In the genomic region with DNA sequence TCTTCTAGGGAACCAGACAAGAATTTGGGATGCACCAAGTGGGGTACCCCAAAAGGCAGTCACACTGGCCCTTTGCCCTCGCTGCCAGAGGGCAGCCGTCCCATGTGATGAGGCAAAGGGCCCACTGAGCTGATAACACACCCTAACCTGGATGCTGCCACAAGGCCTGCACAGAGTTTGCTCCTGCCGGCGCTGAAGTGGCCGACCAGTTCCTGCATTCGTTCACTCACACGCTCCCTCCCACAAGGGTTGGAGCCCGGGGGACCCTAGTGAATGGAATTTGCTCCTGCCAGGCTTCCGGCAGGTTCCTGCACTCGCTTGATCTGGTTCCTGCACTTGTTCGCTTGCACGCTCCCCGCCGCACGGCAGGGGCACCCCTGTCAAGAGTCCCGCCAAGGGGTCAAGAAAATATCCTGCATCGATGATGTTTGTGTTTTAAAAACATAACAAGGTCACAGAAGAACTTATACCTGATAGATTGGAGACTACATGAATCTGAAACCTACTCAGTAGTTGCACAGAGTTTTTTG, we compare ENCODE assay signal across 26 cellular contexts.
"Had no signal": no experiment of that assay in that cellular context is flagged by ENCODE, and none has a peak within 500 bp of the region (broad histone marks: within the 10 kb centered on the region; RNA-seq: fewer than 3 reads in every experiment).

No MANE protein-coding gene starts in this region.

- DNase-seq: stimulated activated CD4-positive, alpha-beta T cell treated with anti-CD3 and anti-CD28 coated beads, Interleukin-2, amount 100 ng/mL, for 48 hours; stimulated activated CD4-positive, alpha-beta T cell treated with anti-CD3 and anti-CD28 coated beads, Interleukin-4, amount 100 ng/mL, for 1 hour; stimulated activated CD4-positive, alpha-beta T cell treated with anti-CD3 and anti-CD28 coated beads, Interleukin-4, amount 100 ng/mL, for 24 hours; stimulated activated CD4-positive, alpha-beta T cell treated with anti-CD3 and anti-CD28 coated beads, Interleukin-4, amount 100 ng/mL, for 4 hours; stimulated activated CD8-positive, alpha-beta memory T cell treated with anti-CD3 and anti-CD28 coated beads, Interleukin-4, amount 100 ng/mL, for 48 hours; stimulated activated naive B cell treated with anti-CD40 and anti-IgM and Interleukin-4, amounts not matched to agents 10 μg/mL and 1 μg/mL and 100 μg/mL, for 72 hours; stimulated activated naive CD4-positive, alpha-beta T cell; stimulated activated naive CD4-positive, alpha-beta T cell treated with Interleukin-2 at 50 U/mL for 16 hours; stimulated activated naive CD8-positive, alpha-beta T cell treated with anti-CD3 and anti-CD28 coated beads, Interleukin-15, amount 100 ng/mL, for 72 hours; stimulated activated naive CD8-positive, alpha-beta T cell treated with anti-CD3 and anti-CD28 coated beads, Interleukin-15, Interleukin-2, amounts not matched to agents 100 U/mL and 50 U/mL, for 24 hours; stomach; substantia nigra; testis; thyroid gland; tibial artery; transverse colon; trophoblast cell; upper lobe of right lung; uterus had no signal

- H3K36me3 ChIP-seq: stomach, suprapubic skin, thoracic aorta, thyroid gland, tibial artery, tibial nerve, transverse colon, upper lobe of left lung, upper lobe of right lung, uterus, vagina had no signal

- ATAC-seq: stimulated activated effector memory CD8-positive, alpha-beta T cell treated with anti-CD3 and anti-CD28 coated beads, Interleukin-12 subunit alpha, Interleukin-12 subunit beta, amount 100 ng/mL, for 72 hours; stimulated activated memory B cell treated with anti-CD40 and anti-IgM and Interleukin-4, amounts not matched to agents 10 μg/mL and 1 μg/mL and 100 μg/mL, for 72 hours; stimulated activated naive B cell treated with anti-CD40 and anti-IgM and Interleukin-4, amounts not matched to agents 10 μg/mL and 1 μg/mL and 100 μg/mL, for 72 hours; stimulated activated naive CD8-positive, alpha-beta T cell treated with anti-CD3 and anti-CD28 coated beads, Interleukin-15, amount 100 ng/mL, for 72 hours; stimulated activated naive CD8-positive, alpha-beta T cell treated with anti-CD3 and anti-CD28 coated beads, Interleukin-15, Interleukin-2, amounts not matched to agents 100 U/mL and 50 U/mL, for 24 hours; upper lobe of right lung had no signal

- H3K9me3 ChIP-seq: stomach, suprapubic skin, testis, thoracic aorta, thyroid gland, tibial artery, tibial nerve, transverse colon, upper lobe of left lung, upper lobe of right lung, uterus, vagina had no signal

- H3K27me3 ChIP-seq: stomach, suprapubic skin, testis, thyroid gland, tibial artery, tibial nerve, transverse colon, upper lobe of left lung, upper lobe of right lung, uterus, vagina had no signal

- H3K4me1 ChIP-seq: stomach, suprapubic skin, testis, thyroid gland, tibial artery, tibial nerve, transverse colon, upper lobe of left lung, upper lobe of right lung, uterus, vagina had no signal

- H3K4me3 ChIP-seq: stomach, suprapubic skin, testis, thoracic aorta, thyroid gland, tibial artery, tibial nerve, transverse colon, upper lobe of left lung, upper lobe of right lung, uterus, vagina had no signal

- H3K27ac ChIP-seq: stomach, suprapubic skin, testis, thoracic aorta, thyroid gland, tibial artery, tibial nerve, transverse colon, upper lobe of left lung, upper lobe of right lung, uterus, vagina had no signal
